In genomic region chr16:84340305-84341040, GRCh38 we compare ENCODE assay signal across 18 cellular contexts. TPM values are rescaled to one million over a fixed set of nuclear protein-coding genes. Genes with fewer than 3 reads are reported as not detected.
DNase-seq lines count a peak whose midpoint lies in the region; ATAC-seq and TF ChIP-seq lines count a peak whose summit lies in the region.
"Had no signal": no experiment of that assay in that cellular context is flagged by ENCODE, and none has a peak within 500 bp of the region (broad histone marks: within the 10 kb centered on the region; RNA-seq: fewer than 3 reads in every experiment).

No MANE protein-coding gene starts in this region.

- peaks cover 13% of the 10 kb centered on the region for H3K27me3 ChIP-seq in kidney epithelial cell (ENCODE audit: control insufficient read depth, insufficient read depth, low read length)
- H3K27me3 ChIP-seq in upper lobe of right lung = no peaks in the 10 kb centered on the region
- H3K27me3 ChIP-seq: gastrocnemius medialis had no signal

- peaks cover 8 to 16% (median 13%) of the 10 kb centered on the region in 3 donors for H3K27me3 Mint-ChIP-seq in CD14-positive monocyte (ENCODE audit: low read depth in 3 of 3)
- H3K27me3 Mint-ChIP-seq in T-cell = peaks cover 0 to 8% of the 10 kb centered on the region in 2 donors

- H3K27ac Mint-ChIP-seq in CD14-positive monocyte (no peak overlapping the region), T-cell (no peak overlapping the region)
- H3K27ac Mint-ChIP-seq: activated CD4-positive, alpha-beta T cell treated with anti-CD3 and anti-CD28 coated beads, Interleukin-2, amount 10 ng/mL, durations not matched to agents 24 days and 14 days; activated T-cell treated with anti-CD3 and anti-CD28 coated beads, Interleukin-2, amount 50 U/mL, for 72 hours; nephron had no signal

- POLR2A ChIA-PET in T-cell (lab: Charles Lee) = no interaction called here

- peaks cover 3 to 27% (median 19%) of the 10 kb centered on the region in 7 donors for H3K9me3 Mint-ChIP-seq in CD14-positive monocyte
- peaks cover 0 to 13% (median 9%) of the 10 kb centered on the region in 3 donors for H3K9me3 Mint-ChIP-seq in T-cell

- H3K4me1 ChIP-seq in upper lobe of right lung = no peaks in the 10 kb centered on the region
- H3K4me1 ChIP-seq: gastrocnemius medialis had no signal

- ATAC-seq in upper lobe of right lung (peak; percentile 95), T-cell (replicated peaks in 1 of 4) (no peak), GM21381 (IDR thresholded peaks at IDR 0.05; ENCODE audit: unreplicated experiment) (no peak)
- ATAC-seq: activated T-cell treated with anti-CD3 and anti-CD28 coated beads, Interleukin-2, amount 50 U/mL, for 72 hours; gastrocnemius medialis had no signal

- no peak overlapping the region for H3K27ac ChIP-seq in upper lobe of right lung
- H3K27ac ChIP-seq: gastrocnemius medialis had no signal

- H3K4me3 Mint-ChIP-seq in CD14-positive monocyte (no peak overlapping the region), T-cell (no peak overlapping the region)
- H3K4me3 Mint-ChIP-seq: activated CD4-positive, alpha-beta T cell treated with anti-CD3 and anti-CD28 coated beads, Interleukin-2, amount 10 ng/mL, durations not matched to agents 24 days and 14 days; activated T-cell treated with anti-CD3 and anti-CD28 coated beads, Interleukin-2, amount 50 U/mL, for 72 hours; nephron had no signal

- intact Hi-C loops in upper lobe of right lung (cut with DNase I) = no loop called here
- intact Hi-C loops in CD14-positive monocyte (cut with micrococcal nuclease) = no loop called here

- H3K9me3 ChIP-seq in upper lobe of right lung = no peaks in the 10 kb centered on the region

- peaks cover 9% of the 10 kb centered on the region for H3K4me1 Mint-ChIP-seq in CD14-positive monocyte
- no peaks in the 10 kb centered on the region for H3K4me1 Mint-ChIP-seq in T-cell
- H3K4me1 Mint-ChIP-seq: activated CD4-positive, alpha-beta T cell treated with anti-CD3 and anti-CD28 coated beads, Interleukin-2, amount 10 ng/mL, durations not matched to agents 24 days and 14 days had no signal

- DNase-seq in DMS53 (lab: John Stamatoyannopoulos, UW) = peak; percentile 36
- no peak for DNase-seq in DMS53 treated with DMSO at 0.1 percent for 48 hours (lab: John Stamatoyannopoulos, UW; ENCODE audit: unreplicated experiment)
- DNase-seq in amniotic epithelial cell (ENCODE audit: low read depth) = peak; percentile 41
- DNase-seq in kidney epithelial cell (ENCODE audit: low read depth) = peak; percentile 34
- DNase-seq in upper lobe of right lung = peak; percentile 88
- DNase-seq in CD14-positive monocyte (ENCODE audit: low spot score) = no peak
- DNase-seq in T-cell = no peak
- DNase-seq: 8988T; activated CD4-positive, alpha-beta T cell treated with anti-CD3 and anti-CD28 coated beads, Interleukin-2, amount 10 ng/mL, durations not matched to agents 24 days and 14 days; activated T-cell treated with anti-CD3 and anti-CD28 coated beads, Interleukin-2, amount 50 U/mL, for 72 hours; dermis blood vessel endothelial cell; gastrocnemius medialis; islet precursor cell; NCI-H2081 treated with DMSO at 0.1 percent for 48 hours had no signal

- no peak overlapping the region for H3K4me3 ChIP-seq in kidney epithelial cell (ENCODE audit: low read depth, low read length)
- H3K4me3 ChIP-seq in upper lobe of right lung = no peak overlapping the region
- H3K4me3 ChIP-seq: gastrocnemius medialis, skin epidermis had no signal

- H3K36me3 ChIP-seq in kidney epithelial cell (ENCODE audit: control insufficient read depth, insufficient read depth, low read length) (no peaks in the 10 kb centered on the region), upper lobe of right lung (no peaks in the 10 kb centered on the region)
- H3K36me3 ChIP-seq: gastrocnemius medialis had no signal

- CTCF ChIA-PET in T-cell (lab: Charles Lee) = no interaction called here

- TF ChIP-seq CTCF in kidney epithelial cell (IDR thresholded peaks at IDR 0.05; ENCODE audit: insufficient read depth, low read length, poor library complexity, severe bottlenecking) (no peak), upper lobe of right lung (IDR thresholded peaks at IDR 0.05) (peak; percentile 26), CD14-positive monocyte (IDR thresholded peaks at IDR 0.05) (no peak)

- no peaks in the 10 kb centered on the region for H3K36me3 Mint-ChIP-seq in CD14-positive monocyte
- no peaks in the 10 kb centered on the region for H3K36me3 Mint-ChIP-seq in T-cell

RNA-seq across cellular contexts. Expression of gene ATP2C2, which starts 27.9 kb away (rescaled TPM):
- total RNA-seq in kidney epithelial cell = 17.1 and 17.9 TPM in 2 replicates
- 48.9 TPM for total RNA-seq in upper lobe of right lung
- not detected for polyA plus RNA-seq in CD14-positive monocyte
- total RNA-seq in T-cell = not detected
- total RNA-seq: activated CD4-positive, alpha-beta T cell treated with anti-CD3 and anti-CD28 coated beads, Interleukin-2, amount 10 ng/mL, durations not matched to agents 24 days and 14 days; dermis blood vessel endothelial cell; subcutaneous adipose tissue had no signal

RNA-seq across cellular contexts. Expression of gene WFDC1, which starts 45.8 kb away (rescaled TPM):
- total RNA-seq in kidney epithelial cell (0.29 TPM in 1 of 2 replicates, not detected in the other), upper lobe of right lung (26.0 TPM), T-cell (not detected)
- not detected for polyA plus RNA-seq in CD14-positive monocyte
- total RNA-seq: activated CD4-positive, alpha-beta T cell treated with anti-CD3 and anti-CD28 coated beads, Interleukin-2, amount 10 ng/mL, durations not matched to agents 24 days and 14 days; activated T-cell treated with anti-CD3 and anti-CD28 coated beads, Interleukin-2, amount 50 U/mL, for 72 hours; dermis blood vessel endothelial cell had no signal

Comparison
In these comparisons a context has a peak if more than half of its experiments do, and no peak if none do; other contexts are left out.
1. DNase-seq: peak in DMS53 (single experiment), amniotic epithelial cell (single experiment), kidney epithelial cell (single experiment) and upper lobe of right lung (single experiment); none in DMS53 treated with DMSO at 0.1 percent for 48 hours (single experiment), CD14-positive monocyte (single experiment) and T-cell (0 of 34).
2. RNA of gene ATP2C2, which starts 27.9 kb away (total RNA-seq): 48.9 TPM in upper lobe of right lung (single experiment) and 17.1 to 17.9 TPM in kidney epithelial cell; not detected in T-cell; every median in the first group is over 10 times any median in the second.
3. RNA of gene WFDC1, which starts 45.8 kb away (total RNA-seq): 26.0 TPM in upper lobe of right lung (single experiment); 0.29 TPM in kidney epithelial cell and not detected in T-cell; every median in the first group is over 10 times any median in the second.